Comparison of ENCODE assay signal across 1 cellular context in the genomic region with DNA sequence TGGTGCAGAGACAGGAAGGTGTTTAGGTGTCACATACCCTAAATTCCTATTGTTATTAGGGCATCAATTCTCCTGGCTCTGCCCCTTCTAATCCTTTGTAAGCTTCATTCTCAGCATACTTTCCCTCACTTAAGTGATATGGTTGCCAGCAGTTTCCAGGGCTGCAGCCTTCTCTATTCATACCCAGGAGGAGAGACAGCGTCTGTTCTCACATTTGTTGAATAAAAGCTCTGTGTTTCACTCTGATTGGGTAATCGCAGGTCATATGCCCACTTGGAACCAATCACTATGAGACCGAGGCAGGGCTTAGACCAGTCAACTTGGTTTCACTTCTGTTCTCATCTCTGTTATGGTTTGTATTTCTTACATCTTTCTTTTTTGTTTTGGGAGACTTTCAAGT.
TF ChIP-seq lines count a peak whose summit lies in the region.

No MANE protein-coding gene starts in this region.

TF ChIP-seq in K562, 482 proteins besides CTCF, POLR2A, EP300 and RAD21 (continued from another document):
- TF ChIP-seq CHAMP1 (IDR thresholded peaks at IDR 0.05), result peak; percentile 79
- TF ChIP-seq JUNB (CRISPR knock-in tag; conservative IDR thresholded peaks at IDR 0.05), result no peak
- TF ChIP-seq RAD51 (IDR thresholded peaks at IDR 0.05; ENCODE audit: borderline replicate concordance, low read depth), result peak; percentile 92
- peak; percentile 84 for TF ChIP-seq NFYB (IDR thresholded peaks at IDR 0.05; ENCODE audit: extremely low read depth, insufficient read length)
- TF ChIP-seq USF1 (CRISPR knock-in tag; IDR thresholded peaks at IDR 0.05), result peak; percentile 67
- TF ChIP-seq PHF20 (IDR thresholded peaks at IDR 0.05; ENCODE audit: partially characterized antibody), result no peak
- TF ChIP-seq ZNF316 (IDR thresholded peaks at IDR 0.05), result 0 out of 2 replicates have a peak, but pooled peaks have one; percentile 29
- peak; percentile 40 for TF ChIP-seq CBFA2T2 (conservative IDR thresholded peaks at IDR 0.05)
- TF ChIP-seq ETS2 (tag; IDR thresholded peaks at IDR 0.05; ENCODE audit: borderline replicate concordance, poor library complexity, severe bottlenecking), result no peak
- TF ChIP-seq CREB1 (IDR thresholded peaks at IDR 0.05), result no peak
- TF ChIP-seq CREB1 (CRISPR knock-in tag; IDR thresholded peaks at IDR 0.05), result no peak
- TF ChIP-seq USF2 (CRISPR knock-in tag; IDR thresholded peaks at IDR 0.05), result peak; percentile 96
- no peak for TF ChIP-seq CEBPG (CRISPR knock-in tag; IDR thresholded peaks at IDR 0.05)
- TF ChIP-seq CEBPG (tag; conservative IDR thresholded peaks at IDR 0.05 in 1 of 2, IDR thresholded peaks at IDR 0.05 in 1 of 2), result peak in 1 of 2 experiments; percentile 65; a peak in 3 of 4 replicates
- no peak for TF ChIP-seq BMI1 (IDR thresholded peaks at IDR 0.05; ENCODE audit: low read length)
- TF ChIP-seq FOXM1 (IDR thresholded peaks at IDR 0.05; ENCODE audit: low read depth), result peak; percentile 67; the same call in 1 of the 2 replicates
- TF ChIP-seq FOXM1 (CRISPR knock-in tag; IDR thresholded peaks at IDR 0.05; ENCODE audit: low read depth), result no peak
- TF ChIP-seq CC2D1A (IDR thresholded peaks at IDR 0.05), result peak; percentile 73; the same call in 1 of the 2 replicates
- 0 out of 2 replicates have a peak, but pooled peaks have one; percentile 48 for TF ChIP-seq PML (IDR thresholded peaks at IDR 0.05; ENCODE audit: low read length)
- TF ChIP-seq, protein P1, sequence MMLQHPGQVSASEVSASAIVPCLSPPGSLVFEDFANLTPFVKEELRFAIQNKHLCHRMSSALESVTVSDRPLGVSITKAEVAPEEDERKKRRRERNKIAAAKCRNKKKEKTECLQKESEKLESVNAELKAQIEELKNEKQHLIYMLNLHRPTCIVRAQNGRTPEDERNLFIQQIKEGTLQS (IDR thresholded peaks at IDR 0.05), result 0 out of 2 replicates have a peak, but pooled peaks have one; percentile 14
- TF ChIP-seq, protein P1 (CRISPR knock-in tag; conservative IDR thresholded peaks at IDR 0.05), result no peak
- TF ChIP-seq, protein P2, sequence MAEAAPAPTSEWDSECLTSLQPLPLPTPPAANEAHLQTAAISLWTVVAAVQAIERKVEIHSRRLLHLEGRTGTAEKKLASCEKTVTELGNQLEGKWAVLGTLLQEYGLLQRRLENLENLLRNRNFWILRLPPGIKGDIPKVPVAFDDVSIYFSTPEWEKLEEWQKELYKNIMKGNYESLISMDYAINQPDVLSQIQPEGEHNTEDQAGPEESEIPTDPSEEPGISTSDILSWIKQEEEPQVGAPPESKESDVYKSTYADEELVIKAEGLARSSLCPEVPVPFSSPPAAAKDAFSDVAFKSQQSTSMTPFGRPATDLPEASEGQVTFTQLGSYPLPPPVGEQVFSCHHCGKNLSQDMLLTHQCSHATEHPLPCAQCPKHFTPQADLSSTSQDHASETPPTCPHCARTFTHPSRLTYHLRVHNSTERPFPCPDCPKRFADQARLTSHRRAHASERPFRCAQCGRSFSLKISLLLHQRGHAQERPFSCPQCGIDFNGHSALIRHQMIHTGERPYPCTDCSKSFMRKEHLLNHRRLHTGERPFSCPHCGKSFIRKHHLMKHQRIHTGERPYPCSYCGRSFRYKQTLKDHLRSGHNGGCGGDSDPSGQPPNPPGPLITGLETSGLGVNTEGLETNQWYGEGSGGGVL (CRISPR knock-in tag; IDR thresholded peaks at IDR 0.05), result no peak
- peak; percentile 60 for TF ChIP-seq TBP (optimal IDR thresholded peaks at IDR 0.05; ENCODE audit: low read depth, low read length)
- peak; percentile 27; the same call in 1 of the 2 replicates for TF ChIP-seq RFX1 (IDR thresholded peaks at IDR 0.05)
- TF ChIP-seq SRSF7 (optimal IDR thresholded peaks at IDR 0.05; ENCODE audit: low read depth, low read length), result no peak
- TF ChIP-seq ZNF133 (CRISPR knock-in tag; IDR thresholded peaks at IDR 0.05), result no peak
- 0 out of 2 replicates have a peak, but pooled peaks have one; percentile 35 for TF ChIP-seq SREBF2 (CRISPR knock-in tag; IDR thresholded peaks at IDR 0.05)
- TF ChIP-seq EHMT2 (IDR thresholded peaks at IDR 0.05), result peak; percentile 46; the same call in 1 of the 2 replicates
- TF ChIP-seq PPARD (CRISPR knock-in tag; IDR thresholded peaks at IDR 0.05), result no peak
- no peak for TF ChIP-seq HMGN3 (IDR thresholded peaks at IDR 0.05; ENCODE audit: borderline replicate concordance, extremely low read depth, insufficient read length, low read depth, low read length)
- TF ChIP-seq RBM25 (IDR thresholded peaks at IDR 0.05; ENCODE audit: low read depth, low read length, severe bottlenecking), result peak; percentile 73
TF ChIP-seq in K562: peak in this region for 19.
